In the genomic region with DNA sequence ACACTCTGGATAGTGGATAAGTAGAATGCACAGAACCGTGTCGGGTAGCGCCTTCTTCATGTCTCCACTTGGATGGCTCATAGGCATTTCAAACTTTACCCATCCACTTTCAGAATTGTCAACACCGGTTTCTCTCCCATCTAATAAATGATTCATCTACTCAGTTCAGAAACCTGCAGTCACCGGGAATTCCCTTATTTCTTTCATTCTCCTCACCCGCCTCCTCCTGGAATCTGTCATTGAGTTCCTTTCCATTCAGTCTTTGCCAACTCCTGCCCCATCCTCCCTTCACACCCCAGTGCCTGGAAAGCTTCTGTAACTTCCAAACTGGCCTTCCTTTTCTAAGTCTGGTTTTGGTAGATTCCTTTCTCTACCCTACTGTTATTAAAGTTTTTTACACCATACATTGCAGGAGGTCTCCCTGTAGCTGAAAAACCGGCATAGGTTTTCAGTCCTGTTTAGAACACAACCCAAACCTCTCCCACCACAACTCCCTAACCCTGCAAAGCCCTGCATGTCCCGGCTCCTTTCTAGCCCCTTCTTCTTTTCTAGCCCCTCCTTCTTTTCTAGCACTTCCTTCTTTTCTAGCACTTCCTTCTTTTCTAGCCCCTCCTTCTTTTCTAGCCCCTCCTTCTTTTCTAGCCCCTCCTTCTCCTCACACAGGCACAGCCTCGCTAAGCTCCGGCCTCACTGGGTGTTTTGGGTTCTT, we compare ENCODE assay signal across 17 cellular contexts.
DNase-seq lines count a peak whose midpoint lies in the region; ATAC-seq and TF ChIP-seq lines count a peak whose summit lies in the region.
"Had no signal": no experiment of that assay in that cellular context is flagged by ENCODE, and none has a peak within 500 bp of the region (broad histone marks: within the 10 kb centered on the region; RNA-seq: fewer than 3 reads in every experiment).

No MANE protein-coding gene starts in this region.

- peak overlapping the region; percentile 73 for H3K27ac Mint-ChIP-seq in stimulated activated memory B cell treated with anti-CD40 and anti-IgM and Interleukin-4, amounts not matched to agents 10 μg/mL and 1 μg/mL and 100 μg/mL, for 72 hours

- no peaks in the 10 kb centered on the region for H3K27me3 Mint-ChIP-seq in stimulated activated memory B cell treated with anti-CD40 and anti-IgM and Interleukin-4, amounts not matched to agents 10 μg/mL and 1 μg/mL and 100 μg/mL, for 72 hours

- BruUV-seq in Panc1 (replicated peaks; lab: Mats Ljungman, UMichigan) = no TSS peak

- CTCF ChIA-PET in Panc1 (lab: Charles Lee) = no interaction called here

- H3K36me3 Mint-ChIP-seq in stimulated activated memory B cell treated with anti-CD40 and anti-IgM and Interleukin-4, amounts not matched to agents 10 μg/mL and 1 μg/mL and 100 μg/mL, for 72 hours = peaks cover 11% of the 10 kb centered on the region
- H3K36me3 Mint-ChIP-seq: activated naive CD4-positive, alpha-beta T cell treated with anti-CD3 and anti-CD28 coated beads, Interleukin-2, amount 50 U/mL, for 72 hours had no signal

- TF ChIP-seq CTCF in Panc1 (IDR thresholded peaks at IDR 0.05) = no peak

- no peak overlapping the region for H3K27ac ChIP-seq in Panc1 (ENCODE audit: low read length)
- H3K27ac ChIP-seq in epithelial cell of prostate = no peak overlapping the region
- H3K27ac ChIP-seq: cardiac muscle cell, left ventricle myocardium inferior, SJSA1 had no signal

- ATAC-seq in Panc1 (peak; percentile 77), GM19324 (IDR thresholded peaks at IDR 0.05; ENCODE audit: low FRiP score, unreplicated experiment) (no peak)
- ATAC-seq in stimulated activated memory B cell treated with anti-CD40 and anti-IgM and Interleukin-4, amounts not matched to agents 10 μg/mL and 1 μg/mL and 100 μg/mL, for 72 hours = no peak
- ATAC-seq: activated naive CD4-positive, alpha-beta T cell treated with anti-CD3 and anti-CD28 coated beads, Interleukin-2, amount 50 U/mL, for 72 hours had no signal

- no peaks in the 10 kb centered on the region; the same call in none of the 2 replicates for H3K4me1 ChIP-seq in Panc1 (ENCODE audit: control insufficient read depth, insufficient read depth, low read length)
- H3K4me1 ChIP-seq: left ventricle myocardium inferior had no signal

- H3K27me3 ChIP-seq in Panc1 (ENCODE audit: control insufficient read depth, insufficient read depth, low read length) = no peaks in the 10 kb centered on the region
- H3K27me3 ChIP-seq: cardiac muscle cell, SJSA1 had no signal

- peaks cover 11% of the 10 kb centered on the region for H3K9me3 Mint-ChIP-seq in stimulated activated memory B cell treated with anti-CD40 and anti-IgM and Interleukin-4, amounts not matched to agents 10 μg/mL and 1 μg/mL and 100 μg/mL, for 72 hours

- no peaks in the 10 kb centered on the region for H3K9me3 ChIP-seq in Panc1 (ENCODE audit: control insufficient read depth, insufficient read depth, low read depth, low read length)
- H3K9me3 ChIP-seq: left ventricle myocardium inferior, SJSA1 had no signal

- H3K4me3 ChIP-seq in Panc1 (ENCODE audit: low read depth in 2 of 2, low read length in 2 of 2) = no peak overlapping the region
- H3K4me3 ChIP-seq: cardiac muscle cell, left ventricle myocardium inferior, SJSA1 had no signal

- no peaks in the 10 kb centered on the region for H3K36me3 ChIP-seq in Panc1 (ENCODE audit: control insufficient read depth, insufficient read depth, low read length)
- H3K36me3 ChIP-seq: cardiac muscle cell, left ventricle myocardium inferior, SJSA1 had no signal

- intact Hi-C loops in Panc1 (cut with micrococcal nuclease; ENCODE audit: unreplicated experiment) = no loop called here

- DNase-seq in HT1080 (ENCODE audit: low read depth) (peak; percentile 4), Panc1 (ENCODE audit: low read depth, low spot score) (no peak), epithelial cell of prostate (ENCODE audit: low read depth, low spot score) (peak; percentile 24), SK-N-DZ (ENCODE audit: low spot score) (no peak), AML-193 (lab: John Stamatoyannopoulos, UW) (no peak)
- DNase-seq: activated CD4-positive, alpha-beta T cell treated with anti-CD3 and anti-CD28 coated beads, Interleukin-2, amount 50 U/mL, for 4 hours; activated T-cell treated with anti-CD3 and anti-CD28 coated beads, Interleukin-2, amount 50 U/mL, for 1 hour; C1 segment of cervical spinal cord; left ventricle myocardium inferior; NCI-H345; posterior cingulate gyrus; stimulated activated CD4-positive, alpha-beta T cell treated with anti-CD3 and anti-CD28 coated beads, Interleukin-4, amount 100 ng/mL, for 4 hours had no signal

- POLR2A ChIA-PET in Panc1 (lab: Charles Lee) = no interaction called here

- in situ Hi-C loops in Panc1 (cut with HindIII; ENCODE audit: low pct_unique_long_range_greater_than_20kb, low sequenced_read_pairs) = no loop called here

- H3K4me1 Mint-ChIP-seq in stimulated activated memory B cell treated with anti-CD40 and anti-IgM and Interleukin-4, amounts not matched to agents 10 μg/mL and 1 μg/mL and 100 μg/mL, for 72 hours = peaks cover 54% of the 10 kb centered on the region

- peak overlapping the region; percentile 6 for H3K4me3 Mint-ChIP-seq in stimulated activated memory B cell treated with anti-CD40 and anti-IgM and Interleukin-4, amounts not matched to agents 10 μg/mL and 1 μg/mL and 100 μg/mL, for 72 hours

Comparison
In these comparisons a context has a peak if more than half of its experiments do, and no peak if none do; other contexts are left out.
1. DNase-seq: peak in HT1080 (single experiment) and epithelial cell of prostate (single experiment); none in Panc1 (single experiment), SK-N-DZ (single experiment) and AML-193 (0 of 2).